Comparison of ENCODE assay signal across 11 cellular contexts in genomic region chr10:61869772-61870520, GRCh38. TPM values are rescaled to one million over a fixed set of nuclear protein-coding genes. Genes with fewer than 3 reads are reported as not detected.
DNase-seq lines count a peak whose midpoint lies in the region; ATAC-seq, FAIRE-seq and TF ChIP-seq lines count a peak whose summit lies in the region.
"Had no signal": no experiment of that assay in that cellular context is flagged by ENCODE, and none has a peak within 500 bp of the region (broad histone marks: within the 10 kb centered on the region; RNA-seq: fewer than 3 reads in every experiment).

No MANE protein-coding gene starts in this region.

- H3K27ac ChIP-seq in HepG2 (ENCODE audit: extremely low read length, insufficient read depth, low read length): no peak overlapping the region
- H3K27ac ChIP-seq in right lobe of liver: no peak overlapping the region
- H3K27ac ChIP-seq in mesenchymal stem cell (ENCODE audit: low read length, poor library complexity, severe bottlenecking): peak overlapping the region; percentile 50
- H3K27ac ChIP-seq in caudate nucleus (ENCODE audit: low read depth, low read length): no peak overlapping the region
- peak overlapping the region in 2 of 4 donors; percentile 5 to 25 for H3K27ac ChIP-seq in body of pancreas

- no peak for TF ChIP-seq POLR2A in HepG2 (IDR thresholded peaks at IDR 0.05; ENCODE audit: insufficient read depth in 1 of 2, low read depth in 2 of 2, low read length in 2 of 2)
- no peak for TF ChIP-seq POLR2A in right lobe of liver (IDR thresholded peaks at IDR 0.05)
- no peak for TF ChIP-seq POLR2A in body of pancreas (IDR thresholded peaks at IDR 0.05)

- peak overlapping the region; percentile 6 to 44 for H3K18ac ChIP-seq in mesenchymal stem cell (ENCODE audit: low read depth in 1 of 2, low read length in 2 of 2)

- TF ChIP-seq EP300 in HepG2 (IDR thresholded peaks at IDR 0.05; ENCODE audit: low read depth in 2 of 2, low read length in 2 of 2): no peak
- no peak for TF ChIP-seq EP300 in HepG2 (CRISPR knock-in tag; IDR thresholded peaks at IDR 0.05; ENCODE audit: borderline replicate concordance)

- no peak overlapping the region for H4K91ac ChIP-seq in mesenchymal stem cell (ENCODE audit: low read length)

- no peaks in the 10 kb centered on the region for H4K20me1 ChIP-seq in HepG2 (ENCODE audit: insufficient read depth, low read length)

- no peak overlapping the region for H3K14ac ChIP-seq in mesenchymal stem cell (ENCODE audit: low read length in 2 of 2)

- peaks cover 14% of the 10 kb centered on the region for H3K4me1 ChIP-seq in HepG2 (ENCODE audit: insufficient read depth, low read length)
- no peaks in the 10 kb centered on the region for H3K4me1 ChIP-seq in right lobe of liver
- H3K4me1 ChIP-seq in mesenchymal stem cell (ENCODE audit: control insufficient read depth, insufficient read depth, low read depth, low read length): peaks cover 4% of the 10 kb centered on the region
- peaks cover 23% of the 10 kb centered on the region for H3K4me1 ChIP-seq in body of pancreas

- H3K23ac ChIP-seq in mesenchymal stem cell (ENCODE audit: low read length in 2 of 2): no peak overlapping the region

- H2AK5ac ChIP-seq in mesenchymal stem cell (ENCODE audit: low read length, severe bottlenecking): no peak overlapping the region

- no peak for TF ChIP-seq RAD21 in HepG2 (CRISPR knock-in tag; IDR thresholded peaks at IDR 0.05)

- H3K79me1 ChIP-seq in mesenchymal stem cell (replicated peaks; ENCODE audit: low read length, poor library complexity, severe bottlenecking): no peaks in the 10 kb centered on the region

- no peaks in the 10 kb centered on the region for H3K36me3 ChIP-seq in HepG2 (replicated peaks in 1 of 2; ENCODE audit: control insufficient read depth in 1 of 2, insufficient read depth in 2 of 2, low read length in 2 of 2)
- no peaks in the 10 kb centered on the region for H3K36me3 ChIP-seq in right lobe of liver
- no peaks in the 10 kb centered on the region for H3K36me3 ChIP-seq in mesenchymal stem cell (ENCODE audit: control insufficient read depth in 1 of 2, insufficient read depth in 2 of 2, low read depth in 1 of 2, low read length in 2 of 2)
- H3K36me3 ChIP-seq in body of pancreas (replicated peaks in 1 of 2; ENCODE audit: insufficient read depth in 1 of 2, low read depth in 2 of 2): no peaks in the 10 kb centered on the region

- H2BK120ac ChIP-seq in mesenchymal stem cell (ENCODE audit: low read depth, low read length): peak overlapping the region; percentile 50

- peak overlapping the region; percentile 30; the same call in 1 of the 2 replicates for H3K4me2 ChIP-seq in HepG2 (ENCODE audit: low read depth, low read length)
- H3K4me2 ChIP-seq in mesenchymal stem cell (ENCODE audit: low read length, poor library complexity, severe bottlenecking): no peak overlapping the region

- DNase-seq in HepG2 (ENCODE audit: low spot score) (no peak), right lobe of liver (no peak), cardiac fibroblast (ENCODE audit: low read depth in 2 of 2) (peak; percentile 50 to 74), mesenchymal stem cell (peak; percentile 50), caudate nucleus (lab: John Stamatoyannopoulos, UW) (no peak), iPS-NIHi11 (ENCODE audit: low spot score) (no peak), body of pancreas (no peak)
- DNase-seq in stimulated activated CD4-positive, alpha-beta T cell treated with anti-CD3 and anti-CD28 coated beads, Interleukin-2, amount 100 ng/mL, for 48 hours: no peak
- DNase-seq: activated naive CD8-positive, alpha-beta T cell treated with anti-CD3 and anti-CD28 coated beads, Interleukin-2, amount 10 ng/mL, durations not matched to agents 7 days and 5 days; SHP77 treated with DMSO at 0.1 percent for 48 hours; stimulated activated naive B cell treated with anti-CD40 and anti-IgM and Interleukin-4, amounts not matched to agents 10 μg/mL and 1 μg/mL and 100 μg/mL, for 72 hours had no signal

- WGBS in HepG2 (ENCODE audit: low lambda C conversion rate): 42% methylated on average over 6 of the region's 6 CpGs
- 32% methylated on average over 6 of the region's 6 CpGs for WGBS in right lobe of liver (ENCODE audit: insufficient coverage, low coverage, low lambda C conversion rate, missing lambda C conversion rate)
- WGBS in mesenchymal stem cell: no CpG with 5 or more reads among the region's 6 CpGs
- 14 to 18% methylated on average over 6 of the region's 6 CpGs for WGBS in body of pancreas, 2 donors

- in situ Hi-C loops in HepG2 (cut with HindIII; ENCODE audit: extremely low pct_ligation_motif_present, low pct_unique_long_range_greater_than_20kb): no loop called here

- FAIRE-seq in HepG2 (lab: Jason Lieb, UNC): no peak

- peak overlapping the region in 1 of 2 experiments; percentile 45 for H3K4ac ChIP-seq in mesenchymal stem cell (ENCODE audit: low read depth in 1 of 2, low read length in 2 of 2)

- H2BK15ac ChIP-seq in mesenchymal stem cell (ENCODE audit: low read depth, poor library complexity, severe bottlenecking): no peak overlapping the region

- no peak overlapping the region for H2AFZ ChIP-seq in HepG2 (ENCODE audit: low read length)
- H2AFZ ChIP-seq in mesenchymal stem cell (ENCODE audit: low read depth, low read length): no peak overlapping the region

- no peak overlapping the region for H2BK5ac ChIP-seq in mesenchymal stem cell (ENCODE audit: low read depth, low read length, poor library complexity, severe bottlenecking)

- intact Hi-C loops in HepG2 (cut with micrococcal nuclease; ENCODE audit: unreplicated experiment) (loop anchor here (2.0 kb wide), 1 partner anchor 15 kb away; no protein-coding TSS in a partner anchor), right lobe of liver (cut with DNase I) (no loop called here), body of pancreas (cut with DNase I) (no loop called here)

- POLR2A ChIA-PET in HepG2 (lab: Yijun Ruan, JAX): no interaction called here

- no peak overlapping the region for H3K9ac ChIP-seq in HepG2 (ENCODE audit: insufficient read depth, low read depth, low read length)
- H3K9ac ChIP-seq in mesenchymal stem cell (ENCODE audit: low read length): peak overlapping the region; percentile 12

- CTCF ChIA-PET in HepG2 (lab: Yijun Ruan, JAX; ENCODE audit: low intra/inter-chr PET ratio, low total read pairs): no interaction called here

- H3K27me3 ChIP-seq in HepG2 (ENCODE audit: control insufficient read depth in 1 of 2, insufficient read depth in 2 of 2, low read length in 2 of 2) (no peaks in the 10 kb centered on the region; a peak in 2 of 5 replicates), right lobe of liver (no peaks in the 10 kb centered on the region), mesenchymal stem cell (ENCODE audit: control insufficient read depth in 1 of 2, insufficient read depth in 1 of 2, low read length in 2 of 2) (no peaks in the 10 kb centered on the region), body of pancreas (no peaks in the 10 kb centered on the region)

- BruUV-seq in HepG2 (replicated peaks; lab: Mats Ljungman, UMichigan): no TSS peak

- no peak overlapping the region for H4K8ac ChIP-seq in mesenchymal stem cell (ENCODE audit: low read length)

- ATAC-seq in HepG2: no peak
- no peak for ATAC-seq in right lobe of liver
- no peak for ATAC-seq in body of pancreas
- ATAC-seq: stimulated activated naive B cell treated with anti-CD40 and anti-IgM and Interleukin-4, amounts not matched to agents 10 μg/mL and 1 μg/mL and 100 μg/mL, for 72 hours had no signal

- no peak overlapping the region for H2BK12ac ChIP-seq in mesenchymal stem cell (ENCODE audit: low read length in 2 of 2)

- TF ChIP-seq CTCF in HepG2 (CRISPR knock-in tag; IDR thresholded peaks at IDR 0.05) (no peak), right lobe of liver (IDR thresholded peaks at IDR 0.05) (no peak), cardiac fibroblast (IDR thresholded peaks at IDR 0.05; ENCODE audit: low read depth, low read length) (no peak), body of pancreas (IDR thresholded peaks at IDR 0.05) (no peak)

- no peaks in the 10 kb centered on the region for H3K9me3 ChIP-seq in HepG2 (ENCODE audit: low read length)
- no peaks in the 10 kb centered on the region for H3K9me3 ChIP-seq in right lobe of liver
- no peaks in the 10 kb centered on the region for H3K9me3 ChIP-seq in mesenchymal stem cell (ENCODE audit: control insufficient read depth, low read length)
- H3K9me3 ChIP-seq in body of pancreas: no peaks in the 10 kb centered on the region

- H3K79me2 ChIP-seq in HepG2 (ENCODE audit: insufficient read depth, low read length): no peaks in the 10 kb centered on the region

- no peak overlapping the region for H3K4me3 ChIP-seq in HepG2 (replicated peaks in 1 of 3; ENCODE audit: insufficient read depth in 1 of 3, low read depth in 2 of 3, low read length in 3 of 3)
- H3K4me3 ChIP-seq in right lobe of liver: no peak overlapping the region
- no peak overlapping the region for H3K4me3 ChIP-seq in cardiac fibroblast (replicated peaks in 1 of 2; ENCODE audit: low read depth in 2 of 2, low read length in 2 of 2)
- H3K4me3 ChIP-seq in mesenchymal stem cell (ENCODE audit: insufficient read depth in 1 of 2, low read depth in 1 of 2, low read length in 2 of 2): no peak overlapping the region
- no peak overlapping the region for H3K4me3 ChIP-seq in body of pancreas

RNA-seq across cellular contexts. Expression of gene ARID5B, which starts 31.6 kb away (rescaled TPM):
- total RNA-seq in HepG2 (2016; rRNA removed; fragmentation: Illumina TruSeq; extraction: Trizol): 6.2 and 7.9 TPM in 2 replicates
- total RNA-seq in HepG2 (2016; cell fraction: cytosol; rRNA removed; fragmentation: Illumina TruSeq; extraction: Trizol; ENCODE audit: low read depth): 0.51 and 1.4 TPM in 2 replicates
- total RNA-seq in HepG2 (2016; cell fraction: insoluble cytoplasmic fraction; rRNA removed; fragmentation: Illumina TruSeq; extraction: Trizol): 6.4 and 7.4 TPM in 2 replicates
- 2.4 and 2.6 TPM in 2 replicates for total RNA-seq in HepG2 (2016; cell fraction: membrane; rRNA removed; fragmentation: Illumina TruSeq; extraction: Trizol)
- 14.1 and 15.4 TPM in 2 replicates for total RNA-seq in HepG2 (2016; cell fraction: nucleus; rRNA removed; fragmentation: Illumina TruSeq; extraction: Trizol)
- 14.5 and 21.1 TPM in 2 replicates for polyA plus RNA-seq in HepG2 (2011; rRNA removed)
- 10.9 and 13.9 TPM in 2 replicates for polyA plus RNA-seq in HepG2 (2011; cell fraction: cytosol; rRNA removed)
- polyA plus RNA-seq in HepG2 (2011; cell fraction: nucleus; rRNA removed): 14.6 and 21.9 TPM in 2 replicates
- polyA plus RNA-seq in HepG2 (2012): 14.5 and 16.7 TPM in 2 replicates
- 0.14 and 0.15 TPM in 2 replicates for polyA plus RNA-seq in HepG2 (2016; cell fraction: cytosol; fragmentation: Illumina TruSeq; extraction: Trizol; ENCODE audit: low read depth)
- 4.7 and 5.3 TPM in 2 replicates for polyA plus RNA-seq in HepG2 (2016; cell fraction: insoluble cytoplasmic fraction; fragmentation: Illumina TruSeq; extraction: Trizol; ENCODE audit: low read depth)
- 0.54 and 0.63 TPM in 2 replicates for polyA plus RNA-seq in HepG2 (2016; cell fraction: membrane; fragmentation: Illumina TruSeq; extraction: Trizol; ENCODE audit: low read depth)
- polyA plus RNA-seq in HepG2 (2016; cell fraction: nucleus; fragmentation: Illumina TruSeq; extraction: Trizol; ENCODE audit: insufficient read depth, low read depth): 6.4 and 7.2 TPM in 2 replicates
- polyA minus RNA-seq in HepG2 (2011; rRNA and poly(A)+ RNA removed; ENCODE audit: low replicate concordance): 50.5 and 55.3 TPM in 2 replicates
- polyA minus RNA-seq in HepG2 (2011; cell fraction: cytosol; rRNA and poly(A)+ RNA removed): 30.8 and 33.9 TPM in 2 replicates
- 111 and 117 TPM in 2 replicates for polyA minus RNA-seq in HepG2 (2011; cell fraction: nucleus; rRNA and poly(A)+ RNA removed)
- total RNA-seq in right lobe of liver: 10 to 100 TPM in 1 of 6 experiments, 1 to 10 TPM in 5; 2.7 to 10.5 (median 5.3) TPM
- 61.5 TPM for polyA plus RNA-seq in mesenchymal stem cell (2013, experiment 1 of 2)
- polyA plus RNA-seq in mesenchymal stem cell (2013, experiment 2 of 2): 57.0 TPM
- 10 to 100 TPM; 16.1 to 17.1 TPM for total RNA-seq in body of pancreas

Comparison
In these comparisons a context has a peak if more than half of its experiments do, and no peak if none do; other contexts are left out.
1. DNase-seq: peak in cardiac fibroblast (2 of 2) and mesenchymal stem cell (single experiment); none in HepG2 (single experiment), right lobe of liver (0 of 3), caudate nucleus (0 of 61), iPS-NIHi11 (single experiment), body of pancreas (0 of 4) and stimulated activated CD4-positive, alpha-beta T cell treated with anti-CD3 and anti-CD28 coated beads, Interleukin-2, amount 100 ng/mL, for 48 hours (0 of 2).